In the genomic region with DNA sequence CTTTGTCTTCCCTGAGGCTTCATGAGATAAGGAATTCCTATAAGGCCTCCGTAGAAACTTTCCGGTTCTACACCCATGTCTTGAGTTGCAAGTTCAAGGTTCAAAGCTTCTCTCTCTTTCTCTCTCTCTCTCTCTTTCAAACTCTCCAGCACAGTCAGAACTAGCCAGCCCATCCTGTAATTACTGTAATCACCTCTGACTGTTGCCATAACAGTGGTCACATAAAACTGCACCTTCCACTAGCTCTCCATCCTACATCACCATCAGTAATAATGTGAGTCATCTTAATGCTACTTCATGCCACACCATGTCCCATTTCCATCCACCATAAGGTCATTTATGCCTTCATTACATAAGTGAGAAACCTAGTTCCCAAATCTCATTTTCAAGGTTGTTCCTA, we compare ENCODE assay signal across 21 cellular contexts.
"Had no signal": no experiment of that assay in that cellular context is flagged by ENCODE, and none has a peak within 500 bp of the region (broad histone marks: within the 10 kb centered on the region; RNA-seq: fewer than 3 reads in every experiment).

No MANE protein-coding gene starts in this region.

- ATAC-seq: gastrocnemius medialis; heart left ventricle; left lobe of liver; lower lobe of right lung; natural killer cell; stimulated activated naive CD8-positive, alpha-beta T cell treated with anti-CD3 and anti-CD28 coated beads, Interleukin-15, Interleukin-2, amounts not matched to agents 100 U/mL and 50 U/mL, for 24 hours; T-helper 17 cell had no signal

- FAIRE-seq: astrocyte, keratinocyte had no signal

- DNase-seq: activated CD4-positive, alpha-beta memory T cell treated with anti-CD3 and anti-CD28 coated beads for 36 hours; activated CD4-positive, alpha-beta T cell treated with anti-CD3 and anti-CD28 coated beads for 48 hours; activated CD4-positive, CD25-positive, alpha-beta regulatory T cell; activated naive CD4-positive, alpha-beta T cell treated with Interleukin-2 at 50 U/mL for 16 hours; activated naive CD8-positive, alpha-beta T cell treated with anti-CD3 and anti-CD28 coated beads for 36 hours; activated T-cell treated with anti-CD3 and anti-CD28 coated beads, Interleukin-2, amount 50 U/mL, for 48 hours; colonic mucosa; gastrocnemius medialis; heart left ventricle; lower lobe of right lung; natural killer cell; ovary; stimulated activated CD4-positive, alpha-beta T cell treated with anti-CD3 and anti-CD28 coated beads, Interleukin-4, amount 100 ng/mL, for 1 hour; stimulated activated naive CD8-positive, alpha-beta T cell treated with anti-CD3 and anti-CD28 coated beads, Interleukin-15, Interleukin-2, amounts not matched to agents 100 U/mL and 50 U/mL, for 24 hours; T-helper 17 cell; upper lobe of left lung had no signal

- H3K36me3 ChIP-seq: colonic mucosa, esophagus muscularis mucosa, gastrocnemius medialis, heart left ventricle, lower lobe of right lung, ovary, prostate gland, upper lobe of left lung had no signal

- H3K9me3 ChIP-seq: colonic mucosa, esophagus muscularis mucosa, gastrocnemius medialis, heart left ventricle, lower lobe of right lung, ovary, prostate gland, upper lobe of left lung had no signal

- H3K4me1 ChIP-seq: colonic mucosa, esophagus muscularis mucosa, gastrocnemius medialis, heart left ventricle, lower lobe of right lung, prostate gland, upper lobe of left lung had no signal

- H3K27ac ChIP-seq: colonic mucosa, esophagus muscularis mucosa, gastrocnemius medialis, heart left ventricle, lower lobe of right lung, ovary, prostate gland, upper lobe of left lung had no signal

- H3K4me3 ChIP-seq: colonic mucosa, esophagus muscularis mucosa, gastrocnemius medialis, heart left ventricle, lower lobe of right lung, ovary, prostate gland, upper lobe of left lung had no signal

- H3K27me3 ChIP-seq: colonic mucosa, esophagus muscularis mucosa, ovary, upper lobe of left lung had no signal
